In the genomic region with DNA sequence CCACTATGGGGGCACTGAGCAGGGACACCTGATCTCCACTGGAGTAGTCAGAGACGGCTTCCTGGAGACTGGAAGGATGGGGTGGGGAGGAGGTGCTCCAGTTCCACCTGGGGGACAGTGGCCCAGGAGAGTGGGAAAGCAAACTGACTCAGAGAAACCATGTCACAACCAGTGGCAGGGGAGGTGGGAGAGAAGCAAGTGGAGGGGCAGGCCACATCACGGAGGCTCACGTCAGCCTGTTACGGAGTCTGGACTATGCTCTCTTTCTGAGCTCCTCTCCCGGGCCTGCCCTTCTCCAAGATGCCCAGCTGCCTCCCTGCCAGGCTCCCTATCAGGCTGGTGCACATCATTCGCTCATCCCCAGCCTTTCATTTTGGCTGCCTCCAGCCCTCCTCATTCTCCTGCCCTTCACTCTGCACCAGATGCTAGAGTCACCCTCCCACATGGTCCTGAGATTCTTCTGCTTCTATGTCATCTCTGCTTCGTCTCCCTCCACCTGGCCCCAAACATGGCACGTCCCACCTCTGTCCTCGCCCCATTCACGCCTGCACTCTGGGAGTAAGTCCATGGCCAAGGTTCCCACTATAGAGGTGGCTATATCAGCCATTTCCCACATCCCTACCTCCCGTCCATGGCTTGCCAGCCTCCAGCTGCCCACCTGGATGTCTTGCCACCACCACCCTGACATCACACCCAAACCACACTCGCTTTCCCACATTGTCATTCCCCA, we compare ENCODE assay signal across 16 cellular contexts.
"Had no signal": no experiment of that assay in that cellular context is flagged by ENCODE, and none has a peak within 500 bp of the region (broad histone marks: within the 10 kb centered on the region; RNA-seq: fewer than 3 reads in every experiment).

No MANE protein-coding gene starts in this region.

- H3K9me3 ChIP-seq: upper lobe of left lung had no signal

- DNase-seq: activated CD4-positive, alpha-beta T cell treated with anti-CD3 and anti-CD28 coated beads, Interleukin-2, amount 50 U/mL, for 1 hour; activated CD4-positive, CD25-positive, alpha-beta regulatory T cell treated with anti-CD3 and anti-CD28 coated beads, Interleukin-2, amount 50 U/mL, for 72 hours; activated CD8-positive, alpha-beta memory T cell treated with anti-CD3 and anti-CD28 coated beads, Interleukin-2, amount 50 U/mL, for 4 hours; activated effector memory CD4-positive, alpha-beta T cell treated with anti-CD3 and anti-CD28 coated beads, Interleukin-2, amount 50 U/mL, for 16 hours; activated naive CD4-positive, alpha-beta T cell treated with anti-CD3 and anti-CD28 coated beads, Interleukin-2, amount 50 U/mL, for 16 hours; activated T-cell treated with anti-CD3 and anti-CD28 coated beads, Interleukin-2, amount 50 U/mL, for 72 hours; natural killer cell; stimulated activated CD4-positive, alpha-beta T cell treated with anti-CD3 and anti-CD28 coated beads, Interleukin-15, amount 100 ng/mL, for 24 hours; stimulated activated CD4-positive, alpha-beta T cell treated with anti-CD3 and anti-CD28 coated beads, Interleukin-2, amount 100 ng/mL, for 48 hours; stimulated activated naive CD8-positive, alpha-beta T cell treated with anti-CD3 and anti-CD28 coated beads, Interleukin-15, amount 100 ng/mL, for 72 hours; T-helper 2 cell; upper lobe of left lung had no signal

- H3K27ac ChIP-seq: epithelial cell of prostate, skin epidermis, upper lobe of left lung, VCaP had no signal

- H3K36me3 Mint-ChIP-seq: natural killer cell had no signal

- H3K36me3 ChIP-seq: upper lobe of left lung had no signal

- H3K9me3 Mint-ChIP-seq: activated T-cell treated with anti-CD3 and anti-CD28 coated beads, Interleukin-2, amount 50 U/mL, for 72 hours; natural killer cell; stimulated activated naive CD8-positive, alpha-beta T cell treated with anti-CD3 and anti-CD28 coated beads, Interleukin-15, amount 100 ng/mL, for 72 hours had no signal

- H3K4me3 ChIP-seq: lung, skin epidermis, upper lobe of left lung had no signal

- H3K27me3 ChIP-seq: upper lobe of left lung had no signal

- H3K4me3 Mint-ChIP-seq: natural killer cell; stimulated activated naive CD8-positive, alpha-beta T cell treated with anti-CD3 and anti-CD28 coated beads, Interleukin-15, amount 100 ng/mL, for 72 hours had no signal

- H3K4me1 Mint-ChIP-seq: natural killer cell had no signal

- ATAC-seq: natural killer cell; stimulated activated naive CD8-positive, alpha-beta T cell treated with anti-CD3 and anti-CD28 coated beads, Interleukin-15, amount 100 ng/mL, for 72 hours had no signal

- H3K4me1 ChIP-seq: upper lobe of left lung had no signal

- H3K27ac Mint-ChIP-seq: activated T-cell treated with anti-CD3 and anti-CD28 coated beads, Interleukin-2, amount 50 U/mL, for 72 hours; natural killer cell had no signal
